ENCODE assay signal across 9 cellular contexts in the genomic region with DNA sequence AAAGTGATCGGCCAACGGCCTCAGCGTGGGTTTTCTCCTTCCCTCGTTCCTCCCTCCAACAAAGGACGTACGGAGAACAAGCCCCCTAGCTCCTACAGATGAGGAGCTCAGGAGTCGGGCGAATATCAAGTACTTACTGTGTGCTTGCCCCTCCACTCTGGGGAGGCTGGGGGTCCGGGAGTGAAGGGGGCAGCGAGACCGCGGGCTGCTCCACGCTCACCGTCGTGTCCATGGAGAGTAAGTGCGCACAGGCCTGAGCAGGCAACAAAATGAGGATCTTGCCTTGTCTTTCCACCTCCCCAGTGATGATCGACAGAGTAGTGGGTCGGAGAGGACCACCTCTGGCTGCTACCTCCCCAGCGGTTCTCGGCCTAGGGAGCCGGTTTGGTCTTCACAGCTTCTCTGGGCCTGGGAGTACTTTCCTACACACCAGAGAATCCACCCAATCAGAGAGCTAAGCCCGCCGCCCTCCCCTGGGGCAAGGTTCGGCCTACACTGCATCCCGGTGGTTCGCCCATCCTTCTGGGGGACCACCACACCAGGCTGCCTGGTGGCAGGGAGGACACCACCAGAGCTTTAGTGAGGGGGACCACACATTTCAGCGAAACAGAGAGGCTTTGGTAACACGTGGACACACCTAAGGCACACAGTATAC. TPM values are rescaled to one million over a fixed set of nuclear protein-coding genes. Genes with fewer than 3 reads are reported as not detected.
A peak's percentile ranks its signal among the peaks of the same experiment; 100 is the strongest.
DNase-seq lines count a peak whose midpoint lies in the region; ATAC-seq and TF ChIP-seq lines count a peak whose summit lies in the region.
"Had no signal": no experiment of that assay in that cellular context is flagged by ENCODE, and none has a peak within 500 bp of the region (broad histone marks: within the 10 kb centered on the region; RNA-seq: fewer than 3 reads in every experiment).

No MANE protein-coding gene starts in this region.

- DNase-seq in CD8-positive, alpha-beta memory T cell: peak in 2 of 5 donors; percentile 7 to 50
- DNase-seq in WTC11 (ENCODE audit: low spot score) (no peak), fibroblast of villous mesenchyme (ENCODE audit: low read depth) (no peak), psoas muscle (no peak), HK-2 (ENCODE audit: unreplicated experiment) (no peak), NCI-H2227 (lab: John Stamatoyannopoulos, UW; ENCODE audit: unreplicated experiment) (no peak), activated gamma-delta T cell (lab: John Stamatoyannopoulos, UW) (no peak)
- DNase-seq: NCI-H446 had no signal

- peak overlapping the region; percentile 64 to 97 (median 88) for H3K27ac Mint-ChIP-seq in CD8-positive, alpha-beta memory T cell
- H3K27ac Mint-ChIP-seq in WTC11: no peak overlapping the region

- no peaks in the 10 kb centered on the region for H3K36me3 ChIP-seq in CD8-positive, alpha-beta memory T cell (ENCODE audit: insufficient read depth, low read length)
- no peaks in the 10 kb centered on the region for H3K36me3 ChIP-seq in psoas muscle (ENCODE audit: insufficient read depth in 1 of 2, low read depth in 1 of 2)

- H3K4me1 ChIP-seq in CD8-positive, alpha-beta memory T cell (ENCODE audit: insufficient read depth, low read length): peaks cover 14% of the 10 kb centered on the region
- H3K4me1 ChIP-seq in psoas muscle: no peaks in the 10 kb centered on the region

- peak overlapping the region; percentile 65 for H3K27ac ChIP-seq in CD8-positive, alpha-beta memory T cell (ENCODE audit: low read depth, low read length)
- H3K27ac ChIP-seq in psoas muscle: no peak overlapping the region

- H3K9me3 ChIP-seq in CD8-positive, alpha-beta memory T cell (ENCODE audit: low read length): no peaks in the 10 kb centered on the region
- H3K9me3 ChIP-seq in psoas muscle: no peaks in the 10 kb centered on the region

- peak overlapping the region; percentile 64 for H3K4me3 ChIP-seq in CD8-positive, alpha-beta memory T cell (ENCODE audit: low read length)
- peak overlapping the region; percentile 72 for H3K4me3 ChIP-seq in fibroblast of villous mesenchyme (ENCODE audit: low read depth, low read length)
- H3K4me3 ChIP-seq in psoas muscle: peak overlapping the region; percentile 83

- ATAC-seq in WTC11: peak; percentile 11
- ATAC-seq in psoas muscle: no peak
- no peak for ATAC-seq in HG02885 (IDR thresholded peaks at IDR 0.05; ENCODE audit: poor library complexity, unreplicated experiment)

- POLR2A ChIA-PET in CD8-positive, alpha-beta memory T cell (lab: Charles Lee): interaction anchor here (1.3 to 2.3 kb wide), 4 partner anchors 13 to 47 kb away, joined by 3 to 25 read pairs (median 10); a partner anchor contains a TSS
- POLR2A ChIA-PET in WTC11 (lab: Charles Lee): interaction anchor here (0.7 to 2.2 kb wide), 4 partner anchors 13 to 47 kb away, joined by 4 to 11 read pairs (median 6); a partner anchor contains a TSS

- TF ChIP-seq CTCF in WTC11 (IDR thresholded peaks at IDR 0.05): no peak
- no peak for TF ChIP-seq CTCF in fibroblast of villous mesenchyme (IDR thresholded peaks at IDR 0.05; ENCODE audit: insufficient read depth, low read depth, low read length)
- no peak for TF ChIP-seq CTCF in psoas muscle (IDR thresholded peaks at IDR 0.05)

- peaks cover 0 to 1% of the 10 kb centered on the region in 2 donors for H3K27me3 Mint-ChIP-seq in CD8-positive, alpha-beta memory T cell
- peaks cover 54% of the 10 kb centered on the region for H3K27me3 Mint-ChIP-seq in WTC11 (ENCODE audit: low read depth)

- no peaks in the 10 kb centered on the region for H3K27me3 ChIP-seq in CD8-positive, alpha-beta memory T cell (ENCODE audit: insufficient read depth, low read length, poor library complexity, severe bottlenecking)
- H3K27me3 ChIP-seq in psoas muscle (ENCODE audit: insufficient read depth in 3 of 3, low read length in 2 of 3): peaks cover 0 to 18% (median 8%) of the 10 kb centered on the region in 3 donors

- CTCF ChIA-PET in CD8-positive, alpha-beta memory T cell (lab: Charles Lee): interaction anchor here (1.0 to 3.1 kb wide), 7 partner anchors 9 to 69 kb away, joined by 3 to 20 read pairs (median 4); no protein-coding TSS in a partner anchor
- CTCF ChIA-PET in WTC11 (lab: Charles Lee): interaction anchor here (0.7 to 4.5 kb wide), 9 partner anchors 9 to 153 kb away, joined by 3 to 55 read pairs (median 4); no protein-coding TSS in a partner anchor

- H3K9me3 Mint-ChIP-seq in CD8-positive, alpha-beta memory T cell: peaks cover 5 to 16% (median 15%) of the 10 kb centered on the region in 5 donors
- H3K9me3 Mint-ChIP-seq in WTC11: peaks cover 26% of the 10 kb centered on the region

- H3K4me3 Mint-ChIP-seq in CD8-positive, alpha-beta memory T cell: peak overlapping the region; percentile 86 to 91 (median 87)
- H3K4me3 Mint-ChIP-seq in WTC11: peak overlapping the region; percentile 75

- H3K36me3 Mint-ChIP-seq in CD8-positive, alpha-beta memory T cell: peaks cover 3 to 24% (median 7%) of the 10 kb centered on the region in 3 donors
- peaks cover 19% of the 10 kb centered on the region for H3K36me3 Mint-ChIP-seq in WTC11

- 81 to 83% (median 82%) methylated on average over 28 of the region's 28 CpGs for WGBS in psoas muscle, 3 donors

- H3K4me1 Mint-ChIP-seq in CD8-positive, alpha-beta memory T cell: peaks cover 13 to 37% (median 24%) of the 10 kb centered on the region in 3 donors
- H3K4me1 Mint-ChIP-seq in WTC11: peaks cover 26% of the 10 kb centered on the region

- intact Hi-C loops in psoas muscle (cut with DNase I): no loop called here

TF ChIP-seq in WTC11, 78 proteins besides CTCF, POLR2A, EP300 and RAD21:
- 0 out of 2 replicates have a peak, but pooled peaks have one; percentile 10 for TF ChIP-seq MYBL2 (CRISPR knock-in tag; IDR thresholded peaks at IDR 0.05)
- TF ChIP-seq, protein P1, sequence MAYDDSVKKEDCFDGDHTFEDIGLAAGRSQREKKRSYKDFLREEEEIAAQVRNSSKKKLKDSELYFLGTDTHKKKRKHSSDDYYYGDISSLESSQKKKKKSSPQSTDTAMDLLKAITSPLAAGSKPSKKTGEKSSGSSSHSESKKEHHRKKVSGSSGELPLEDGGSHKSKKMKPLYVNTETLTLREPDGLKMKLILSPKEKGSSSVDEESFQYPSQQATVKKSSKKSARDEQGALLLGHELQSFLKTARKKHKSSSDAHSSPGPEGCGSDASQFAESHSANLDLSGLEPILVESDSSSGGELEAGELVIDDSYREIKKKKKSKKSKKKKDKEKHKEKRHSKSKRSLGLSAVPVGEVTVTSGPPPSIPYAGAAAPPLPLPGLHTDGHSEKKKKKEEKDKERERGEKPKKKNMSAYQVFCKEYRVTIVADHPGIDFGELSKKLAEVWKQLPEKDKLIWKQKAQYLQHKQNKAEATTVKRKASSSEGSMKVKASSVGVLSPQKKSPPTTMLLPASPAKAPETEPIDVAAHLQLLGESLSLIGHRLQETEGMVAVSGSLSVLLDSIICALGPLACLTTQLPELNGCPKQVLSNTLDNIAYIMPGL (CRISPR knock-in tag; IDR thresholded peaks at IDR 0.05): no peak

RNA-seq across cellular contexts. Expression of a gene that starts 0.6 kb away (rescaled TPM):
- total RNA-seq in CD8-positive, alpha-beta memory T cell: 10 to 100 TPM; 12.7 to 16.2 TPM
- polyA plus RNA-seq in CD8-positive, alpha-beta memory T cell: 33.2 TPM
- total RNA-seq in WTC11 (2021) (10.5 to 12.2 TPM (median 11.4 TPM) in 3 replicates), fibroblast of villous mesenchyme (11.6 and 13.4 TPM in 2 replicates), psoas muscle (1 to 10 TPM in 3 of 4 donors, under 1 TPM in 1; 0.63 to 4.5 (median 1.9) TPM)
- polyA plus RNA-seq in psoas muscle: under 1 TPM; 0.28 to 0.60 (median 0.43) TPM

RNA-seq across cellular contexts. Expression of a gene that starts 47.5 kb away (rescaled TPM):
- 10 to 100 TPM; 14.8 to 16.0 TPM for total RNA-seq in CD8-positive, alpha-beta memory T cell
- polyA plus RNA-seq in CD8-positive, alpha-beta memory T cell: 7.1 TPM
- 8.3 to 11.0 TPM (median 8.8 TPM) in 3 replicates for total RNA-seq in WTC11 (2021)
- 22.5 and 24.2 TPM in 2 replicates for total RNA-seq in fibroblast of villous mesenchyme
- 10 to 100 TPM; 11.3 to 22.9 (median 16.3) TPM for total RNA-seq in psoas muscle
- 10 to 100 TPM in 1 of 3 donors, 1 to 10 TPM in 2; 2.5 to 12.3 (median 3.6) TPM for polyA plus RNA-seq in psoas muscle

RNA-seq across cellular contexts. Expression of a gene that starts 47.9 kb away (rescaled TPM):
- total RNA-seq in CD8-positive, alpha-beta memory T cell: 10 to 100 TPM; 66.4 to 73.2 TPM
- 19.5 TPM for polyA plus RNA-seq in CD8-positive, alpha-beta memory T cell
- total RNA-seq in WTC11 (2021) (46.4 to 47.2 TPM (median 47.2 TPM) in 3 replicates), fibroblast of villous mesenchyme (56.7 and 63.5 TPM in 2 replicates), psoas muscle (10 to 100 TPM; 32.5 to 37.7 (median 35.6) TPM)
- 10 to 100 TPM; 26.5 to 30.3 (median 29.1) TPM for polyA plus RNA-seq in psoas muscle
